ENCODE assay signal across 16 cellular contexts in the genomic region with DNA sequence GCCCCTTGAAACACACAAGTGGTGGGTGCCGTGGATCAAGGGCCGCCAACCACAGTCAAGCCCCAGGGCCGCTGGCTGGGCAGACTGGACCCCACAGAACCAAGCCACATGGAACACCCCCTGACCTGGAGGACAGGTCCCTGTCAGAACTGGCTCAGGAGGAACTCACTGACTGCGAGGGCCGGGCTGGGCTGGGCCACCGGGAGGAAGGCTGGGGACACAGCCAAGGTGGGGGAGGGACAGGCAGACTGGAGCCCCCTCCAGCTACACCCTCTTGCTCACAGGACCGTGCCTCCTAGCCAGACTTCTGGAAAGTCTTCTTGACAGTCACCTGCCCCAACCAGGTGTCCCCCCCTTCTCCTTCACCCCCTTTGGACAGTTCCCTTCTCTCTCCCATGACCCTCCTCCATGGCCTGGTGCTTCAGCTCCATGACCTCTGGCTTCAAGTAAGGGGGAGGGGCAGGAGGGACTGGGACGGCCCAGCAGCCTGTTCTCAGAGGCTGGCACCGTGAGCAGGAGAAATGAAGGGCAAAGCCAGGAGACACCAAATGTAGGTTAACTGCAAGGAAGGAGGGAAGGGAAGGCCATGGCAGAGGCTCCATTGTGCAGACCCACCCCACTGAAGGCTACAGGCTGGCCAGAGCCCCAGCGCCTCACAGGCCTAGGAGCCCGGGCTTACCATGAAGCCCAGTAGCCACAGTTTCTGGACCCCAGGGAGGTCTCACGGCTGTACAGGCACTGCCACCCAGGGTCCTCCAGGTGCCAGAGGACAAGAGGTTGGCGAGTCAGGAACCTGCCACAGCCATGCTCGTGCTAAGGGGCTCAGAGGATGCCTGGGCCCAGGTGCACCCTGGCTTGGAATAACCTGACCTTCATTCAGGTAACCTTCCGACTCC. TPM values are rescaled to one million over a fixed set of nuclear protein-coding genes. Genes with fewer than 3 reads are reported as not detected.
DNase-seq lines count a peak whose midpoint lies in the region; ATAC-seq and TF ChIP-seq lines count a peak whose summit lies in the region.
"Had no signal": no experiment of that assay in that cellular context is flagged by ENCODE, and none has a peak within 500 bp of the region (broad histone marks: within the 10 kb centered on the region; RNA-seq: fewer than 3 reads in every experiment).

No MANE protein-coding gene starts in this region.

- intact Hi-C loops in right lobe of liver (cut with DNase I) (no loop called here), aorta (cut with DNase I) (no loop called here)

- H3K79me1 ChIP-seq in neuronal stem cell (ENCODE audit: low read depth, low read length), result no peaks in the 10 kb centered on the region

- no peak overlapping the region for H2AFZ ChIP-seq in neuronal stem cell (ENCODE audit: low read length)
- H2AFZ ChIP-seq: GM23248 had no signal

- no peak overlapping the region for H3K4me2 ChIP-seq in neuronal stem cell (ENCODE audit: insufficient read depth, low read length, poor library complexity, severe bottlenecking)

- no peak overlapping the region for H4K8ac ChIP-seq in neuronal stem cell (ENCODE audit: low read depth, low read length)

- no peaks in the 10 kb centered on the region for H3K36me3 ChIP-seq in right lobe of liver
- H3K36me3 ChIP-seq in neuronal stem cell (replicated peaks in 1 of 2; ENCODE audit: control insufficient read depth in 2 of 2, insufficient read depth in 2 of 2, low read length in 2 of 2), result no peaks in the 10 kb centered on the region
- H3K36me3 ChIP-seq in aorta (ENCODE audit: control insufficient read depth in 1 of 2, insufficient read depth in 2 of 2, low read length in 1 of 2), result no peaks in the 10 kb centered on the region
- H3K36me3 ChIP-seq: BLaER1 had no signal

- no peak overlapping the region for H2BK120ac ChIP-seq in neuronal stem cell (ENCODE audit: low read depth, low read length)

- no peaks in the 10 kb centered on the region for H3K4me1 Mint-ChIP-seq in stimulated activated effector memory CD8-positive, alpha-beta T cell treated with anti-CD3 and anti-CD28 coated beads, Interleukin-12 subunit alpha, Interleukin-12 subunit beta, amount 100 ng/mL, for 72 hours
- H3K4me1 Mint-ChIP-seq: CD8-positive, alpha-beta memory T cell had no signal

- no peak overlapping the region for H2BK15ac ChIP-seq in neuronal stem cell (ENCODE audit: low read length)

- WGBS in right lobe of liver (ENCODE audit: insufficient coverage, low coverage, low lambda C conversion rate, missing lambda C conversion rate), result 22% methylated on average over 8 of the region's 15 CpGs
- no CpG with 5 or more reads among the region's 15 CpGs for WGBS in neuronal stem cell (ENCODE audit: extremely low coverage in 2 of 2, insufficient read length in 2 of 2, insufficient replicate concordance in 1 of 2), 2 donors
- WGBS in aorta, 2 donors, result 83 to 85% methylated on average over 14 to 15 of the region's 15 CpGs

- H3K14ac ChIP-seq in neuronal stem cell (ENCODE audit: low read length), result peak overlapping the region; percentile 94

- H3K36me3 Mint-ChIP-seq in stimulated activated effector memory CD8-positive, alpha-beta T cell treated with anti-CD3 and anti-CD28 coated beads, Interleukin-12 subunit alpha, Interleukin-12 subunit beta, amount 100 ng/mL, for 72 hours, result no peaks in the 10 kb centered on the region
- H3K36me3 Mint-ChIP-seq: CD8-positive, alpha-beta memory T cell had no signal

- peak; percentile 50 to 66 (median 54) for ATAC-seq in right lobe of liver
- ATAC-seq in aorta (ENCODE audit: low FRiP score), result no peak
- ATAC-seq in stimulated activated effector memory CD8-positive, alpha-beta T cell treated with anti-CD3 and anti-CD28 coated beads, Interleukin-12 subunit alpha, Interleukin-12 subunit beta, amount 100 ng/mL, for 72 hours, result no peak
- ATAC-seq in HG02763 (IDR thresholded peaks at IDR 0.05; ENCODE audit: unreplicated experiment), result no peak

- H2BK12ac ChIP-seq in neuronal stem cell (ENCODE audit: low read length), result no peak overlapping the region

- H3K4me3 ChIP-seq in right lobe of liver (peak overlapping the region; percentile 39 to 64 (median 59)), neuronal stem cell (ENCODE audit: low read length in 2 of 2) (no peak overlapping the region), aorta (ENCODE audit: low read length in 2 of 2) (no peak overlapping the region)
- H3K4me3 ChIP-seq: BLaER1, GM23248 had no signal

- H3K9ac ChIP-seq in neuronal stem cell (ENCODE audit: low read depth, low read length, poor library complexity), result no peak overlapping the region
- H3K9ac ChIP-seq: BLaER1, GM23248 had no signal

- no peaks in the 10 kb centered on the region for H3K9me3 ChIP-seq in right lobe of liver
- H3K9me3 ChIP-seq in neuronal stem cell (replicated peaks in 1 of 2; ENCODE audit: control insufficient read depth in 2 of 2, insufficient read depth in 1 of 2, low read depth in 1 of 2, low read length in 2 of 2), result no peaks in the 10 kb centered on the region
- H3K9me3 ChIP-seq in aorta (ENCODE audit: control insufficient read depth, low read length), result no peaks in the 10 kb centered on the region
- H3K9me3 ChIP-seq: BLaER1, Caco-2 had no signal

- H3K18ac ChIP-seq in neuronal stem cell (ENCODE audit: low read length), result no peak overlapping the region

- H3K27ac ChIP-seq in right lobe of liver (peak overlapping the region; percentile 47 to 87 (median 72)), neuronal stem cell (replicated peaks; ENCODE audit: low read length) (no peak overlapping the region), aorta (ENCODE audit: low read depth in 1 of 2, low read length in 2 of 2) (no peak overlapping the region)
- H3K27ac ChIP-seq: BLaER1, GM23248 had no signal

- H3K4me3 Mint-ChIP-seq in stimulated activated effector memory CD8-positive, alpha-beta T cell treated with anti-CD3 and anti-CD28 coated beads, Interleukin-12 subunit alpha, Interleukin-12 subunit beta, amount 100 ng/mL, for 72 hours, result no peak overlapping the region
- H3K4me3 Mint-ChIP-seq: CD8-positive, alpha-beta memory T cell had no signal

- no peak overlapping the region for H2AK5ac ChIP-seq in neuronal stem cell (ENCODE audit: low read depth, low read length)

- no peaks in the 10 kb centered on the region for H3K9me3 Mint-ChIP-seq in stimulated activated effector memory CD8-positive, alpha-beta T cell treated with anti-CD3 and anti-CD28 coated beads, Interleukin-12 subunit alpha, Interleukin-12 subunit beta, amount 100 ng/mL, for 72 hours
- H3K9me3 Mint-ChIP-seq: CD8-positive, alpha-beta memory T cell had no signal

- H3K27ac Mint-ChIP-seq in stimulated activated effector memory CD8-positive, alpha-beta T cell treated with anti-CD3 and anti-CD28 coated beads, Interleukin-12 subunit alpha, Interleukin-12 subunit beta, amount 100 ng/mL, for 72 hours, result no peak overlapping the region
- H3K27ac Mint-ChIP-seq: CD8-positive, alpha-beta memory T cell had no signal

- H3K4ac ChIP-seq in neuronal stem cell (ENCODE audit: low read length), result no peak overlapping the region

- DNase-seq in activated effector memory CD4-positive, alpha-beta T cell treated with anti-CD3 and anti-CD28 coated beads, Interleukin-2, amount 50 U/mL, for 16 hours, result peak; percentile 21
- no peak for DNase-seq in activated effector memory CD4-positive, alpha-beta T cell treated with Interleukin-2 at 50 U/mL for 16 hours
- DNase-seq in right lobe of liver, result peak; percentile 55 to 83 (median 78)
- DNase-seq in neuronal stem cell (ENCODE audit: low spot score), result no peak
- peak; percentile 40 to 51 for DNase-seq in aorta
- DNase-seq in stimulated activated effector memory CD8-positive, alpha-beta T cell treated with anti-CD3 and anti-CD28 coated beads, Interleukin-12 subunit alpha, Interleukin-12 subunit beta, amount 100 ng/mL, for 72 hours (ENCODE audit: low spot score in 2 of 2), result no peak
- no peak for DNase-seq in NCI-H510A treated with DMSO at 0.1 percent for 48 hours (lab: John Stamatoyannopoulos, UW)
- DNase-seq: 8988T; AML-193; Caco-2; CD8-positive, alpha-beta memory T cell; DND-41; GDM1; GM23248 had no signal

- peak; percentile 41 for TF ChIP-seq POLR2A in right lobe of liver (IDR thresholded peaks at IDR 0.05)

- H2BK5ac ChIP-seq in neuronal stem cell (ENCODE audit: low read length), result no peak overlapping the region

- H3K23ac ChIP-seq in neuronal stem cell (ENCODE audit: low read depth, low read length, poor library complexity), result no peak overlapping the region

- H3K4me1 ChIP-seq in right lobe of liver (peaks cover 0 to 10% (median 0%) of the 10 kb centered on the region in 4 donors), neuronal stem cell (ENCODE audit: control insufficient read depth in 2 of 2, insufficient read depth in 1 of 2, low read depth in 1 of 2, low read length in 2 of 2) (peaks cover 0 to 3% of the 10 kb centered on the region in 2 donors), aorta (ENCODE audit: control insufficient read depth in 1 of 2, insufficient read depth in 2 of 2, low read length in 2 of 2) (no peaks in the 10 kb centered on the region)

- TF ChIP-seq CTCF in right lobe of liver (IDR thresholded peaks at IDR 0.05), result no peak

- H3K27me3 ChIP-seq in right lobe of liver (no peaks in the 10 kb centered on the region), neuronal stem cell (ENCODE audit: control insufficient read depth in 3 of 3, insufficient read depth in 3 of 3, low read depth in 1 of 3, low read length in 3 of 3) (peaks cover 0 to 66% (median 0%) of the 10 kb centered on the region in 3 experiments), aorta (ENCODE audit: control insufficient read depth in 1 of 2, insufficient read depth in 2 of 2, low read length in 1 of 2) (no peaks in the 10 kb centered on the region)

- no peak overlapping the region for H4K91ac ChIP-seq in neuronal stem cell (ENCODE audit: low read depth, low read length, poor library complexity)

RNA-seq across cellular contexts. Expression of gene DUSP9, which starts 22.6 kb away (rescaled TPM):
- 1 to 10 TPM in 2 of 6 experiments, under 1 TPM in 4; 0.33 to 3.9 (median 0.69) TPM for total RNA-seq in right lobe of liver
- polyA plus RNA-seq in neuronal stem cell (2013, experiment 1 of 2), result 1.5 TPM
- 1.4 TPM for polyA plus RNA-seq in neuronal stem cell (2013, experiment 2 of 2)
- total RNA-seq in aorta, result not detected
- polyA plus RNA-seq in aorta, result not detected
- total RNA-seq: GM23248 had no signal
- polyA plus RNA-seq: GM23248 had no signal

RNA-seq across cellular contexts. Expression of gene CCNQ, which starts 25.5 kb away (rescaled TPM):
- total RNA-seq in right lobe of liver (10 to 100 TPM in 2 of 6 experiments, 1 to 10 TPM in 4; 5.6 to 14.0 (median 7.5) TPM), aorta (10 to 100 TPM; 13.5 to 13.6 TPM)
- polyA plus RNA-seq in neuronal stem cell (2013, experiment 1 of 2), result 24.9 TPM
- 25.1 TPM for polyA plus RNA-seq in neuronal stem cell (2013, experiment 2 of 2)
- 10 to 100 TPM; 28.8 to 40.3 TPM for polyA plus RNA-seq in aorta

RNA-seq across cellular contexts. Expression of gene PNCK, which starts 49.2 kb away (rescaled TPM):
- total RNA-seq in right lobe of liver (under 1 TPM in 1 of 6 experiments, not detected in 5; 0.86 TPM), aorta (1 to 10 TPM; 4.3 to 4.9 TPM)
- polyA plus RNA-seq in neuronal stem cell (2013, experiment 1 of 2), result 20.3 TPM
- 20.9 TPM for polyA plus RNA-seq in neuronal stem cell (2013, experiment 2 of 2)
- 1 to 10 TPM in 1 of 2 donors, not detected in 1; 3.0 TPM for polyA plus RNA-seq in aorta
- total RNA-seq: Caco-2; CD8-positive, alpha-beta memory T cell; GM23248 had no signal
- polyA plus RNA-seq: CD8-positive, alpha-beta memory T cell; GM23248 had no signal

Comparison
In these comparisons a context has a peak if more than half of its experiments do, and no peak if none do; other contexts are left out.
1. DNase-seq: peak in activated effector memory CD4-positive, alpha-beta T cell treated with anti-CD3 and anti-CD28 coated beads, Interleukin-2, amount 50 U/mL, for 16 hours (single experiment), right lobe of liver (3 of 3) and aorta (2 of 2); none in activated effector memory CD4-positive, alpha-beta T cell treated with Interleukin-2 at 50 U/mL for 16 hours (single experiment), neuronal stem cell (single experiment), stimulated activated effector memory CD8-positive, alpha-beta T cell treated with anti-CD3 and anti-CD28 coated beads, Interleukin-12 subunit alpha, Interleukin-12 subunit beta, amount 100 ng/mL, for 72 hours (0 of 2) and NCI-H510A treated with DMSO at 0.1 percent for 48 hours (single experiment).
2. ATAC-seq: peak in right lobe of liver (4 of 4); none in aorta (single experiment), stimulated activated effector memory CD8-positive, alpha-beta T cell treated with anti-CD3 and anti-CD28 coated beads, Interleukin-12 subunit alpha, Interleukin-12 subunit beta, amount 100 ng/mL, for 72 hours (single experiment) and HG02763 (single experiment).
3. H3K27ac ChIP-seq: peak in right lobe of liver (3 of 3); none in neuronal stem cell (single experiment) and aorta (0 of 2).
4. H3K4me3 ChIP-seq: peak in right lobe of liver (3 of 3); none in neuronal stem cell (0 of 2) and aorta (0 of 2).